Comparison of ENCODE assay signal across 1 cellular context in genomic region chr13:32731074-32731473, GRCh38.
TF ChIP-seq lines count a peak whose summit lies in the region.

No MANE protein-coding gene starts in this region.

TF ChIP-seq in A549, 52 proteins besides CTCF, POLR2A, EP300 and RAD21 (continued from another document):
- no peak for TF ChIP-seq HES2 (IDR thresholded peaks at IDR 0.05)
- TF ChIP-seq HOXB13 (CRISPR knock-in tag; IDR thresholded peaks at IDR 0.05; ENCODE audit: low read depth) = no peak
- TF ChIP-seq NPAS2 (CRISPR knock-in tag; IDR thresholded peaks at IDR 0.05; ENCODE audit: borderline replicate concordance) = no peak
- no peak for TF ChIP-seq ATOH8 (CRISPR knock-in tag; IDR thresholded peaks at IDR 0.05; ENCODE audit: low read depth)
- no peak for TF ChIP-seq FOXS1 (CRISPR knock-in tag; IDR thresholded peaks at IDR 0.05)
- TF ChIP-seq MAZ (IDR thresholded peaks at IDR 0.05; ENCODE audit: borderline replicate concordance, low read depth, low read length) = no peak
- TF ChIP-seq E2F6 (IDR thresholded peaks at IDR 0.05; ENCODE audit: borderline replicate concordance, low read depth) = no peak
- TF ChIP-seq MAFK (IDR thresholded peaks at IDR 0.05; ENCODE audit: partially characterized antibody) = no peak
- TF ChIP-seq MAX (IDR thresholded peaks at IDR 0.05) = no peak
- no peak for TF ChIP-seq MYC (IDR thresholded peaks at IDR 0.05; ENCODE audit: borderline replicate concordance, low read length)
